Comparison of ENCODE assay signal across 2 cellular contexts in genomic region chr2:72674982-72675915, GRCh38.
TF ChIP-seq lines count a peak whose summit lies in the region.

No MANE protein-coding gene starts in this region.

TF ChIP-seq in A549, 52 proteins besides CTCF, POLR2A, EP300 and RAD21 (continued from another document):
- TF ChIP-seq MAZ (IDR thresholded peaks at IDR 0.05; ENCODE audit: borderline replicate concordance, low read depth, low read length): no peak
- no peak for TF ChIP-seq TP53 (CRISPR knock-in tag; IDR thresholded peaks at IDR 0.05)
- TF ChIP-seq NPAS2 (CRISPR knock-in tag; IDR thresholded peaks at IDR 0.05; ENCODE audit: borderline replicate concordance): no peak
- TF ChIP-seq CEBPB (IDR thresholded peaks at IDR 0.05): no peak
- TF ChIP-seq ZC3H11A (IDR thresholded peaks at IDR 0.05): no peak
- no peak for TF ChIP-seq ZSCAN20 (CRISPR knock-in tag; IDR thresholded peaks at IDR 0.05)
- TF ChIP-seq CHD4 (IDR thresholded peaks at IDR 0.05; ENCODE audit: borderline replicate concordance): no peak
- no peak for TF ChIP-seq ELK1 (IDR thresholded peaks at IDR 0.05; ENCODE audit: low read depth, low read length)
- TF ChIP-seq HMGXB4 (CRISPR knock-in tag; IDR thresholded peaks at IDR 0.05; ENCODE audit: borderline replicate concordance): no peak
- no peak for TF ChIP-seq RCOR1 (IDR thresholded peaks at IDR 0.05; ENCODE audit: low read depth, low read length)
- no peak for TF ChIP-seq EHMT2 (IDR thresholded peaks at IDR 0.05; ENCODE audit: low read depth)
- TF ChIP-seq ZFP36 (IDR thresholded peaks at IDR 0.05; ENCODE audit: borderline replicate concordance, partially characterized antibody): no peak

TF ChIP-seq in SK-N-SH, 30 proteins besides CTCF, POLR2A, EP300 and RAD21 (continued from another document):
- TF ChIP-seq ZBTB33 (IDR thresholded peaks at IDR 0.05; ENCODE audit: borderline replicate concordance, low read depth): no peak
- no peak for TF ChIP-seq TEAD4 (IDR thresholded peaks at IDR 0.05; ENCODE audit: borderline replicate concordance, insufficient read depth)
- TF ChIP-seq FOXM1 (IDR thresholded peaks at IDR 0.05; ENCODE audit: low read depth): no peak
- TF ChIP-seq TAF1 (IDR thresholded peaks at IDR 0.05; ENCODE audit: borderline replicate concordance, low read depth, low read length): no peak
- TF ChIP-seq RCOR1 (IDR thresholded peaks at IDR 0.05; ENCODE audit: low read length): no peak
- no peak for TF ChIP-seq CHD2 (IDR thresholded peaks at IDR 0.05; ENCODE audit: low read length, partially characterized antibody)
- TF ChIP-seq EZH2phosphoT487 (IDR thresholded peaks at IDR 0.05; ENCODE audit: borderline replicate concordance, low read depth): no peak
- TF ChIP-seq PBX3 (IDR thresholded peaks at IDR 0.05): no peak
- no peak for TF ChIP-seq ELF1 (IDR thresholded peaks at IDR 0.05)
- no peak for TF ChIP-seq POLR2AphosphoS5 (IDR thresholded peaks at IDR 0.05; ENCODE audit: low read depth, low read length)
- TF ChIP-seq, protein P1, sequence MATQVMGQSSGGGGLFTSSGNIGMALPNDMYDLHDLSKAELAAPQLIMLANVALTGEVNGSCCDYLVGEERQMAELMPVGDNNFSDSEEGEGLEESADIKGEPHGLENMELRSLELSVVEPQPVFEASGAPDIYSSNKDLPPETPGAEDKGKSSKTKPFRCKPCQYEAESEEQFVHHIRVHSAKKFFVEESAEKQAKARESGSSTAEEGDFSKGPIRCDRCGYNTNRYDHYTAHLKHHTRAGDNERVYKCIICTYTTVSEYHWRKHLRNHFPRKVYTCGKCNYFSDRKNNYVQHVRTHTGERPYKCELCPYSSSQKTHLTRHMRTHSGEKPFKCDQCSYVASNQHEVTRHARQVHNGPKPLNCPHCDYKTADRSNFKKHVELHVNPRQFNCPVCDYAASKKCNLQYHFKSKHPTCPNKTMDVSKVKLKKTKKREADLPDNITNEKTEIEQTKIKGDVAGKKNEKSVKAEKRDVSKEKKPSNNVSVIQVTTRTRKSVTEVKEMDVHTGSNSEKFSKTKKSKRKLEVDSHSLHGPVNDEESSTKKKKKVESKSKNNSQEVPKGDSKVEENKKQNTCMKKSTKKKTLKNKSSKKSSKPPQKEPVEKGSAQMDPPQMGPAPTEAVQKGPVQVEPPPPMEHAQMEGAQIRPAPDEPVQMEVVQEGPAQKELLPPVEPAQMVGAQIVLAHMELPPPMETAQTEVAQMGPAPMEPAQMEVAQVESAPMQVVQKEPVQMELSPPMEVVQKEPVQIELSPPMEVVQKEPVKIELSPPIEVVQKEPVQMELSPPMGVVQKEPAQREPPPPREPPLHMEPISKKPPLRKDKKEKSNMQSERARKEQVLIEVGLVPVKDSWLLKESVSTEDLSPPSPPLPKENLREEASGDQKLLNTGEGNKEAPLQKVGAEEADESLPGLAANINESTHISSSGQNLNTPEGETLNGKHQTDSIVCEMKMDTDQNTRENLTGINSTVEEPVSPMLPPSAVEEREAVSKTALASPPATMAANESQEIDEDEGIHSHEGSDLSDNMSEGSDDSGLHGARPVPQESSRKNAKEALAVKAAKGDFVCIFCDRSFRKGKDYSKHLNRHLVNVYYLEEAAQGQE (IDR thresholded peaks at IDR 0.05; ENCODE audit: low read depth, low read length): no peak
- TF ChIP-seq GABPA (IDR thresholded peaks at IDR 0.05; ENCODE audit: low read depth): no peak
- TF ChIP-seq YY1 (IDR thresholded peaks at IDR 0.05; ENCODE audit: low read depth): no peak
- TF ChIP-seq, protein P2, sequence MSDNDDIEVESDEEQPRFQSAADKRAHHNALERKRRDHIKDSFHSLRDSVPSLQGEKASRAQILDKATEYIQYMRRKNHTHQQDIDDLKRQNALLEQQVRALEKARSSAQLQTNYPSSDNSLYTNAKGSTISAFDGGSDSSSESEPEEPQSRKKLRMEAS (IDR thresholded peaks at IDR 0.05; ENCODE audit: low read depth): no peak
- TF ChIP-seq NRF1 (IDR thresholded peaks at IDR 0.05; ENCODE audit: low read depth, low read length): no peak
- TF ChIP-seq RXRA (IDR thresholded peaks at IDR 0.05; ENCODE audit: borderline replicate concordance, low read depth): no peak
